ENCODE assay signal across 1 cellular context in the genomic region with DNA sequence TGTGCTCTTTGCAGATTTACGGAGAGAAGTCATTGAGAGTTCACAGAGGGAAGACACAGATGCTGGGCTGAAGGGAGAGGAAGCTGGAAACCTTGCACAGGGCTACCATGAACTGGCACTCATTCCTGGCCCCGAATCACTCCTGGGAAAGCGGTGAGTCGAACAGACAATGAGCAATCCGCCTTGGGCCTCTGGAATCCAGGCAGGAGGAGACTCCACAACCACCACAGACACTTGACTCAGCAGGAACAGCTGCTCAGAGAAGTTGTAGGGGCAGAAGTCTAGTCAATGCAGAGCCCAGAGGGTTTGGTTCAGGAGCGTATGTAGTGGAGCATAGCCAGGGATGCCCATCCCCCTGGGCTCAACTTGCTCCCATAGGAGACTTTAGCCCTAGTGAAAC.
TF ChIP-seq lines count a peak whose summit lies in the region.

No MANE protein-coding gene starts in this region.

TF ChIP-seq in SK-N-SH, 30 proteins besides CTCF, POLR2A, EP300 and RAD21 (continued from another document):
- TF ChIP-seq EZH2phosphoT487 (IDR thresholded peaks at IDR 0.05; ENCODE audit: borderline replicate concordance, low read depth) (no peak), TCF12 (IDR thresholded peaks at IDR 0.05) (no peak), NFIC (IDR thresholded peaks at IDR 0.05; ENCODE audit: borderline replicate concordance) (no peak)
